Comparison of ENCODE assay signal across 35 cellular contexts in genomic region chr16:69688589-69688988, GRCh38.
"Had no signal": no experiment of that assay in that cellular context is flagged by ENCODE, and none has a peak within 500 bp of the region (broad histone marks: within the 10 kb centered on the region; RNA-seq: fewer than 3 reads in every experiment).

No MANE protein-coding gene starts in this region.

- H3K4me3 ChIP-seq: MG63 had no signal

- H3K27me3 ChIP-seq: MG63 had no signal

- DNase-seq: Karpas-422, Kasumi-1, MG63, MM.1S, MV-4-11, NCI-H1048, NCI-H1092, NCI-H1092 treated with DMSO at 0.1 percent for 48 hours, NCI-H1105, NCI-H1105 treated with DMSO at 0.1 percent for 48 hours, NCI-H1417, NCI-H1417 treated with DMSO at 0.1 percent for 48 hours, NCI-H1436, NCI-H1436 treated with DMSO at 0.1 percent for 48 hours, NCI-H146, NCI-H1694, NCI-H1694 treated with DMSO at 0.1 percent for 48 hours, NCI-H187, NCI-H187 treated with DMSO at 0.1 percent for 48 hours, NCI-H1930, NCI-H2029, NCI-H2029 treated with DMSO at 0.1 percent for 48 hours, NCI-H2081, NCI-H2081 treated with DMSO at 0.1 percent for 48 hours, NCI-H2107, NCI-H2171, NCI-H2171 treated with DMSO at 0.1 percent for 48 hours, NCI-H2227 treated with DMSO at 0.1 percent for 48 hours, NCI-H226, NCI-H345, NCI-H446, NCI-H446 treated with DMSO at 0.1 percent for 48 hours, NCI-H510A, NCI-H510A treated with DMSO at 0.1 percent for 48 hours had no signal

- H3K9ac ChIP-seq: KMS-11 had no signal

- H3K9me3 ChIP-seq: MG63 had no signal

- H3K4me2 ChIP-seq: KMS-11 had no signal

- H3K27ac ChIP-seq: KMS-11 had no signal
